ENCODE assay signal across 8 cellular contexts in the genomic region with DNA sequence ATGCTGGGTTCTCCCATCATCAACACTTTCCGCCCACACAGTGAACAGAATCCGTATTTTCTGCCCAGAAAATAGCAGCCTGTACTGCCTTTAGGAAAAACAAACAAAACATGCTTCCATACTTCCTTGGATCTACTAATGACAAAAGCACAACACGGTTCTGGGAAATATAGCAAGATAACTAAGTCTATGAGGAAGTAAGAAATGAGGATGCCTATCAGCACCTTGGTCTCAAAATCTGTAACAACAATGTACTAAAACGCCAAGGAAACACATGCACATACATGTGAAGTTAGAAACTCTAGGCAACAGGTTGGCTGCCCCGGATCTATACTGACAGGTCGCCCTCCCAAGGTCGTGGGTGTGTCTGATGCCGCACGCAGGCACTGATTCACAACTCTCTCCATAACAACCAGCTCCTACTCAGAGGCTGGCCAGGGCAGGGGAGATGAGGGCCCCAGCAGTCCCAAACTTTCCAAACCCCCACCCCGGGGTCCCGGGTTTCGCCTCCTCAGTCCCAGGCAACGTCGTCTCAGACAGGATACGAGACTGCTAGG. TPM values are rescaled to one million over a fixed set of nuclear protein-coding genes. Genes with fewer than 3 reads are reported as not detected.
A peak's percentile ranks its signal among the peaks of the same experiment; 100 is the strongest.
DNase-seq lines count a peak whose midpoint lies in the region; ATAC-seq, FAIRE-seq and TF ChIP-seq lines count a peak whose summit lies in the region.

No MANE protein-coding gene starts in this region.

- peak overlapping the region; percentile 95 for H3K27ac Mint-ChIP-seq in progenitor cell of endocrine pancreas

- H3K27ac ChIP-seq in A549 (peak overlapping the region; percentile 97), SJCRH30 (no peak overlapping the region; the same call in 1 of the 2 replicates)

- FAIRE-seq in A549 (lab: Jason Lieb, UNC) = no peak

- H3K27me3 ChIP-seq in SJCRH30 = no peaks in the 10 kb centered on the region

- DNase-seq in A549 (ENCODE audit: low read depth in 1 of 2, low spot score in 1 of 2) (peak; percentile 31), SJCRH30 (peak in 1 of 2 experiments; percentile 17), Right ventricle myocardium superior (peak; percentile 58), progenitor cell of endocrine pancreas (ENCODE audit: low spot score, unreplicated experiment) (peak; percentile 18), ureter (ENCODE audit: low spot score) (peak; percentile 59)
- DNase-seq in activated naive CD4-positive, alpha-beta T cell treated with anti-CD3 and anti-CD28 coated beads, Interleukin-2, amount 50 U/mL, for 16 hours = peak; percentile 67

- peak overlapping the region; percentile 97 for H3K4me2 ChIP-seq in A549

- peak overlapping the region; percentile 86 for H3K4me3 Mint-ChIP-seq in progenitor cell of endocrine pancreas (ENCODE audit: low read depth)

- no peaks in the 10 kb centered on the region for H3K36me3 Mint-ChIP-seq in progenitor cell of endocrine pancreas (ENCODE audit: insufficient read depth)

- no peak for TF ChIP-seq POLR2A in A549 (IDR thresholded peaks at IDR 0.05; ENCODE audit: low read length)

- H3K9me3 ChIP-seq in A549 = no peaks in the 10 kb centered on the region
- no peaks in the 10 kb centered on the region for H3K9me3 ChIP-seq in SJCRH30 (replicated peaks)

- TF ChIP-seq CTCF in A549 (IDR thresholded peaks at IDR 0.05) (no peak), progenitor cell of endocrine pancreas (IDR thresholded peaks at IDR 0.05; ENCODE audit: unreplicated experiment) (no peak)

- H3K4me1 Mint-ChIP-seq in progenitor cell of endocrine pancreas (ENCODE audit: low read depth) = peaks cover 11% of the 10 kb centered on the region

- no peaks in the 10 kb centered on the region for H3K9me3 Mint-ChIP-seq in progenitor cell of endocrine pancreas (ENCODE audit: low read depth)

- TF ChIP-seq EP300 in A549 (IDR thresholded peaks at IDR 0.05) = no peak

- H3K36me3 ChIP-seq in SJCRH30 = no peaks in the 10 kb centered on the region

- intact Hi-C loops in Right ventricle myocardium superior (cut with DNase I) = no loop called here

- POLR2A ChIA-PET in A549 (lab: Yijun Ruan, JAX) = interaction anchor here (0.6 to 0.9 kb wide), 6 partner anchors 20 to 905 kb away, joined by 3 to 5 read pairs (median 4); no protein-coding TSS in a partner anchor

- 6% methylated on average over 15 of the region's 15 CpGs for WGBS in A549 (ENCODE audit: missing lambda C conversion rate)

- peak; percentile 78 to 79 for ATAC-seq in A549
- ATAC-seq in GM19025 (IDR thresholded peaks at IDR 0.05; ENCODE audit: low read depth, unreplicated experiment) = peak; percentile 5
- ATAC-seq in HG03342 (IDR thresholded peaks at IDR 0.05; ENCODE audit: unreplicated experiment) = peak; percentile 32
- ATAC-seq in Right ventricle myocardium superior (ENCODE audit: poor library complexity) = peak; percentile 61

- H3K4me3 ChIP-seq in A549 (peak overlapping the region; percentile 77), SJCRH30 (peak overlapping the region; percentile 73)

- H3K4me1 ChIP-seq in A549 (peaks cover 8% of the 10 kb centered on the region; the same call in 1 of the 3 replicates), SJCRH30 (0 out of 2 replicates have a peak, but pooled peaks cover 2% of the 10 kb centered on the region)

- H3K27me3 Mint-ChIP-seq in progenitor cell of endocrine pancreas = no peaks in the 10 kb centered on the region

- no peak for TF ChIP-seq RAD21 in A549 (conservative IDR thresholded peaks at IDR 0.05 in 1 of 2, IDR thresholded peaks at IDR 0.05 in 1 of 2)

- CTCF ChIA-PET in A549 (lab: Yijun Ruan, JAX) = interaction anchor here (1.0 kb wide), 1 partner anchor 14 kb away, joined by 3 read pairs; no protein-coding TSS in a partner anchor

TF ChIP-seq in A549, 52 proteins besides CTCF, POLR2A, EP300 and RAD21:
- TF ChIP-seq MYC (IDR thresholded peaks at IDR 0.05; ENCODE audit: borderline replicate concordance, low read length) (no peak), CEBPB (IDR thresholded peaks at IDR 0.05) (no peak), KDM5A (IDR thresholded peaks at IDR 0.05) (no peak), HOXB13 (CRISPR knock-in tag; IDR thresholded peaks at IDR 0.05; ENCODE audit: low read depth) (no peak), RCOR1 (IDR thresholded peaks at IDR 0.05; ENCODE audit: low read depth, low read length) (no peak), RNF2 (IDR thresholded peaks at IDR 0.05; ENCODE audit: borderline replicate concordance, low read depth) (no peak), NR3C1 (IDR thresholded peaks at IDR 0.05) (no peak), MAFK (IDR thresholded peaks at IDR 0.05; ENCODE audit: partially characterized antibody) (no peak), KDM1A (IDR thresholded peaks at IDR 0.05; ENCODE audit: low read depth) (no peak), ZSCAN20 (CRISPR knock-in tag; IDR thresholded peaks at IDR 0.05) (no peak), FOSL2 (IDR thresholded peaks at IDR 0.05) (no peak), FOSL2 (CRISPR knock-in tag; IDR thresholded peaks at IDR 0.05) (no peak), RFX5 (IDR thresholded peaks at IDR 0.05) (no peak), FOXS1 (CRISPR knock-in tag; IDR thresholded peaks at IDR 0.05) (no peak), BHLHE40 (IDR thresholded peaks at IDR 0.05; ENCODE audit: low read depth, low read length) (no peak)
- TF ChIP-seq, protein P1, sequence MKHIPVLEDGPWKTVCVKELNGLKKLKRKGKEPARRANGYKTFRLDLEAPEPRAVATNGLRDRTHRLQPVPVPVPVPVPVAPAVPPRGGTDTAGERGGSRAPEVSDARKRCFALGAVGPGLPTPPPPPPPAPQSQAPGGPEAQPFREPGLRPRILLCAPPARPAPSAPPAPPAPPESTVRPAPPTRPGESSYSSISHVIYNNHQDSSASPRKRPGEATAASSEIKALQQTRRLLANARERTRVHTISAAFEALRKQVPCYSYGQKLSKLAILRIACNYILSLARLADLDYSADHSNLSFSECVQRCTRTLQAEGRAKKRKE (CRISPR knock-in tag; IDR thresholded peaks at IDR 0.05; ENCODE audit: low read depth) = no peak

RNA-seq across cellular contexts. Expression of a gene that starts 0.7 kb away (rescaled TPM):
- 4.6 and 6.6 TPM in 2 replicates for polyA plus RNA-seq in A549 (2011; rRNA removed)
- 0.74 and 1.2 TPM in 2 replicates for polyA plus RNA-seq in A549 (2012; cell fraction: cytosol; rRNA removed)
- polyA plus RNA-seq in A549 (2012; cell fraction: nucleus; rRNA removed) = 1.5 and 1.6 TPM in 2 replicates
- 2.1 to 2.3 TPM (median 2.2 TPM) in 3 replicates for polyA plus RNA-seq in A549 (2017; fragmentation: RNase III; extraction: RNeasy Plus Mini Kit Qiagen cat#74134 plus additional on column Dnase treatment)
- polyA minus RNA-seq in A549 (2011; rRNA and poly(A)+ RNA removed) = 11.5 and 12.1 TPM in 2 replicates
- total RNA-seq in SJCRH30 (2014; rRNA removed; shearing (Covaris generic)) = 5.7 and 6.2 TPM in 2 replicates
- 14.9 TPM for total RNA-seq in Right ventricle myocardium superior
- 25.6 and 25.9 TPM in 2 replicates for total RNA-seq in progenitor cell of endocrine pancreas
- 42.5 TPM for total RNA-seq in ureter

Comparison
In these comparisons a context has a peak if more than half of its experiments do, and no peak if none do; other contexts are left out.
1. ATAC-seq: peak in every context shown above with its lines; median percentile 78 in A549; 61 in Right ventricle myocardium superior; 32 in HG03342; 5 in GM19025.